Comparison of ENCODE assay signal across 19 cellular contexts in the genomic region with DNA sequence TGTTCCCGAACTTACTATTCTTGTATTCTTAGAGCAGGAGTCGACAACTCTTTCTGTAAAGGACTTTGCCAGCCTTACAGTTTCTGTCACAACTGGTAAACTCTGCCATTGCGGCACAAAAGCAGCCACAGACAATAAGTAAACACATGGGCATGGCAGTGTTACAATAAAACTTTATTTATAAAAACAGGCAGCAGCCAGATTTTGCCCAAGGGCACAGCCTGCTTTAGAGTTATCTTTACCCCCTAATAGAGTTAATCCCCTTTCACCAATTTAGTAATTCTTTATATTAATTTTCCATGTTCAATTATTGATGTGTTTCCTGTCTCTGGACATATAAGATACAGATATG. TPM values are rescaled to one million over a fixed set of nuclear protein-coding genes. Genes with fewer than 3 reads are reported as not detected.
A peak's percentile ranks its signal among the peaks of the same experiment; 100 is the strongest.
DNase-seq lines count a peak whose midpoint lies in the region; ATAC-seq, FAIRE-seq and TF ChIP-seq lines count a peak whose summit lies in the region.
"Had no signal": no experiment of that assay in that cellular context is flagged by ENCODE, and none has a peak within 500 bp of the region (broad histone marks: within the 10 kb centered on the region; RNA-seq: fewer than 3 reads in every experiment).

No MANE protein-coding gene starts in this region.

- H2AK5ac ChIP-seq in trophoblast cell (ENCODE audit: low read length), result no peak overlapping the region

- in situ Hi-C loops in HepG2 (cut with HindIII; ENCODE audit: extremely low pct_ligation_motif_present, low pct_unique_long_range_greater_than_20kb), result no loop called here
- in situ Hi-C loops in K562 (cut with MboI), result no loop called here

- no peak overlapping the region for H2BK120ac ChIP-seq in trophoblast cell (ENCODE audit: insufficient read depth, low read length, poor library complexity)

- H3K4me2 ChIP-seq in HepG2 (ENCODE audit: low read depth, low read length) (no peak overlapping the region), K562 (ENCODE audit: insufficient read depth, low read length) (no peak overlapping the region), trophoblast cell (ENCODE audit: low read length) (no peak overlapping the region)
- H3K4me2 ChIP-seq: BLaER1 had no signal

- H3K23ac ChIP-seq in trophoblast cell (ENCODE audit: low read length), result no peak overlapping the region

- TF ChIP-seq RAD21 in HepG2 (CRISPR knock-in tag; IDR thresholded peaks at IDR 0.05), result no peak
- no peak for TF ChIP-seq RAD21 in K562 (CRISPR knock-in tag; conservative IDR thresholded peaks at IDR 0.05 in 1 of 2, IDR thresholded peaks at IDR 0.05 in 1 of 2)

- H3K4me3 Mint-ChIP-seq in stimulated activated effector memory CD8-positive, alpha-beta T cell treated with anti-CD3 and anti-CD28 coated beads, Interleukin-12 subunit alpha, Interleukin-12 subunit beta, amount 100 ng/mL, for 72 hours, result no peak overlapping the region
- H3K4me3 Mint-ChIP-seq: CD14-positive monocyte; CD8-positive, alpha-beta T cell had no signal

- TF ChIP-seq CTCF in HepG2 (CRISPR knock-in tag; IDR thresholded peaks at IDR 0.05) (no peak), right lobe of liver (IDR thresholded peaks at IDR 0.05) (no peak), K562 (IDR thresholded peaks at IDR 0.05 in 2 of 3, conservative IDR thresholded peaks at IDR 0.05 in 1 of 3; ENCODE audit: insufficient read depth in 2 of 3, low read depth in 1 of 3, low read length in 3 of 3) (no peak)

- peak overlapping the region; percentile 16 for H3K4ac ChIP-seq in trophoblast cell (ENCODE audit: low read depth, low read length)

- H3K4me1 ChIP-seq in HepG2 (ENCODE audit: insufficient read depth, low read length) (peaks cover 5% of the 10 kb centered on the region; the same call in 1 of the 2 replicates), right lobe of liver (peaks cover 0 to 6% (median 0%) of the 10 kb centered on the region in 4 donors), K562 (replicated peaks in 1 of 2; ENCODE audit: control insufficient read depth in 2 of 2, insufficient read depth in 2 of 2, low read length in 2 of 2) (peaks cover 7 to 17% of the 10 kb centered on the region in 2 experiments; a peak in 4 of 5 replicates), trophoblast cell (ENCODE audit: control insufficient read depth in 1 of 2, insufficient read depth in 2 of 2, low read length in 2 of 2) (peaks cover 22 to 33% of the 10 kb centered on the region in 2 experiments)
- H3K4me1 ChIP-seq: HAP-1 had no signal

- no peak overlapping the region for H4K12ac ChIP-seq in trophoblast cell (ENCODE audit: low read depth, low read length)

- H2AFZ ChIP-seq in HepG2 (ENCODE audit: low read length), result no peak overlapping the region
- no peak overlapping the region for H2AFZ ChIP-seq in K562 (ENCODE audit: low read depth, low read length)
- H2AFZ ChIP-seq in trophoblast cell (ENCODE audit: insufficient read depth, low read length, poor library complexity), result no peak overlapping the region
- H2AFZ ChIP-seq: GM23248 had no signal

- H3K79me1 ChIP-seq in trophoblast cell (ENCODE audit: low read length), result peaks cover 12% of the 10 kb centered on the region

- POLR2A ChIA-PET in HepG2 (lab: Yijun Ruan, JAX) (no interaction called here), K562 (lab: Yijun Ruan, JAX) (no interaction called here)

- no peaks in the 10 kb centered on the region for H3K9me3 Mint-ChIP-seq in stimulated activated effector memory CD8-positive, alpha-beta T cell treated with anti-CD3 and anti-CD28 coated beads, Interleukin-12 subunit alpha, Interleukin-12 subunit beta, amount 100 ng/mL, for 72 hours
- H3K9me3 Mint-ChIP-seq: CD14-positive monocyte; CD8-positive, alpha-beta T cell had no signal

- WGBS in HepG2 (ENCODE audit: low lambda C conversion rate), result 57% methylated on average over 3 of the region's 3 CpGs
- WGBS in right lobe of liver (ENCODE audit: insufficient coverage, low coverage, low lambda C conversion rate, missing lambda C conversion rate), result 100% methylated on average over 2 of the region's 3 CpGs
- WGBS in K562 (ENCODE audit: insufficient coverage, low coverage, missing lambda C conversion rate), result 69% methylated on average over 2 of the region's 3 CpGs
- WGBS in trophoblast cell (ENCODE audit: extremely low coverage, insufficient coverage, insufficient read length), result no CpG with 5 or more reads among the region's 3 CpGs

- TF ChIP-seq EP300 in HepG2 (IDR thresholded peaks at IDR 0.05; ENCODE audit: low read depth in 2 of 2, low read length in 2 of 2) (no peak), HepG2 (CRISPR knock-in tag; IDR thresholded peaks at IDR 0.05; ENCODE audit: borderline replicate concordance) (no peak), K562 (IDR thresholded peaks at IDR 0.05; ENCODE audit: low read length) (no peak)

- peaks cover 8% of the 10 kb centered on the region for H3K36me3 Mint-ChIP-seq in stimulated activated effector memory CD8-positive, alpha-beta T cell treated with anti-CD3 and anti-CD28 coated beads, Interleukin-12 subunit alpha, Interleukin-12 subunit beta, amount 100 ng/mL, for 72 hours
- H3K36me3 Mint-ChIP-seq: CD14-positive monocyte had no signal

- no peak overlapping the region for H4K8ac ChIP-seq in trophoblast cell (ENCODE audit: low read depth, low read length)

- H3K14ac ChIP-seq in trophoblast cell (ENCODE audit: low read length), result no peak overlapping the region

- no peak for TF ChIP-seq POLR2A in HepG2 (IDR thresholded peaks at IDR 0.05; ENCODE audit: insufficient read depth in 1 of 2, low read depth in 2 of 2, low read length in 2 of 2)
- no peak for TF ChIP-seq POLR2A in right lobe of liver (IDR thresholded peaks at IDR 0.05)
- no peak for TF ChIP-seq POLR2A in K562 (conservative IDR thresholded peaks at IDR 0.05)

- H3K36me3 ChIP-seq in HepG2 (replicated peaks in 1 of 2; ENCODE audit: control insufficient read depth in 1 of 2, insufficient read depth in 2 of 2, low read length in 2 of 2) (no peaks in the 10 kb centered on the region), right lobe of liver (no peaks in the 10 kb centered on the region), K562 (ENCODE audit: control insufficient read depth, insufficient read depth, low read length) (no peaks in the 10 kb centered on the region), trophoblast cell (ENCODE audit: control insufficient read depth in 1 of 2, insufficient read depth in 2 of 2, low read length in 2 of 2) (peaks cover 5% of the 10 kb centered on the region in 2 experiments)
- H3K36me3 ChIP-seq: BLaER1, HAP-1 had no signal

- peaks cover 13% of the 10 kb centered on the region for H3K4me1 Mint-ChIP-seq in stimulated activated effector memory CD8-positive, alpha-beta T cell treated with anti-CD3 and anti-CD28 coated beads, Interleukin-12 subunit alpha, Interleukin-12 subunit beta, amount 100 ng/mL, for 72 hours
- H3K4me1 Mint-ChIP-seq: CD14-positive monocyte had no signal

- H3K79me2 ChIP-seq in HepG2 (ENCODE audit: insufficient read depth, low read length), result no peaks in the 10 kb centered on the region
- H3K79me2 ChIP-seq in K562 (ENCODE audit: control insufficient read depth, insufficient read depth, low read length), result 0 out of 3 replicates have a peak, but pooled peaks cover 3% of the 10 kb centered on the region
- peaks cover 3% of the 10 kb centered on the region for H3K79me2 ChIP-seq in trophoblast cell (ENCODE audit: control insufficient read depth, insufficient read depth, low read length, poor library complexity)

- no peak for ATAC-seq in HepG2
- no peak for ATAC-seq in right lobe of liver
- ATAC-seq in K562, result no peak
- ATAC-seq in stimulated activated effector memory CD8-positive, alpha-beta T cell treated with anti-CD3 and anti-CD28 coated beads, Interleukin-12 subunit alpha, Interleukin-12 subunit beta, amount 100 ng/mL, for 72 hours, result no peak
- ATAC-seq in GM18519 (IDR thresholded peaks at IDR 0.05; ENCODE audit: low FRiP score, unreplicated experiment), result no peak
- ATAC-seq: CD8-positive, alpha-beta T cell had no signal

- no peak overlapping the region for H2BK5ac ChIP-seq in trophoblast cell (ENCODE audit: low read depth, low read length, poor library complexity)

- H3K9me1 ChIP-seq in K562 (ENCODE audit: control insufficient read depth, insufficient read depth, low read length), result no peaks in the 10 kb centered on the region

- BruUV-seq in HepG2 (replicated peaks; lab: Mats Ljungman, UMichigan) (no TSS peak), K562 (replicated peaks; lab: Mats Ljungman, UMichigan) (no TSS peak)

- no peak overlapping the region for H3K18ac ChIP-seq in trophoblast cell (ENCODE audit: low read length)

- peak overlapping the region; percentile 73 for H3K27ac Mint-ChIP-seq in stimulated activated effector memory CD8-positive, alpha-beta T cell treated with anti-CD3 and anti-CD28 coated beads, Interleukin-12 subunit alpha, Interleukin-12 subunit beta, amount 100 ng/mL, for 72 hours
- H3K27ac Mint-ChIP-seq: CD14-positive monocyte; CD8-positive, alpha-beta T cell had no signal

- DNase-seq in HepG2 (ENCODE audit: low spot score) (no peak), right lobe of liver (no peak), K562 (ENCODE audit: extremely low read depth in 1 of 4, low spot score in 3 of 4) (no peak), trophoblast cell (no peak), NCI-H526 treated with DMSO at 0.1 percent for 48 hours (lab: John Stamatoyannopoulos, UW) (no peak), mesenteric fat pad (ENCODE audit: low spot score) (no peak)
- no peak for DNase-seq in stimulated activated effector memory CD8-positive, alpha-beta T cell treated with anti-CD3 and anti-CD28 coated beads, Interleukin-12 subunit alpha, Interleukin-12 subunit beta, amount 100 ng/mL, for 72 hours (ENCODE audit: low spot score in 2 of 2)
- DNase-seq: 8988T; Calu3; CD8-positive, alpha-beta T cell; EL; GM23248; IMR-90 had no signal

- no peak overlapping the region for H3K27ac ChIP-seq in HepG2 (ENCODE audit: extremely low read length, insufficient read depth, low read length)
- H3K27ac ChIP-seq in right lobe of liver, result no peak overlapping the region
- H3K27ac ChIP-seq in K562 (ENCODE audit: extremely low read depth, low read depth, low read length), result no peak overlapping the region
- no peak overlapping the region for H3K27ac ChIP-seq in trophoblast cell (ENCODE audit: low read depth, low read length)
- H3K27ac ChIP-seq: BLaER1, GM23248, HL-60 had no signal

- no peak overlapping the region for H2BK12ac ChIP-seq in trophoblast cell (ENCODE audit: low read length)

- no peak overlapping the region for H3K4me3 ChIP-seq in HepG2 (replicated peaks in 1 of 3; ENCODE audit: insufficient read depth in 1 of 3, low read depth in 2 of 3, low read length in 3 of 3)
- no peak overlapping the region for H3K4me3 ChIP-seq in right lobe of liver
- H3K4me3 ChIP-seq in K562, result no peak overlapping the region
- no peak overlapping the region for H3K4me3 ChIP-seq in trophoblast cell (ENCODE audit: low read depth, low read length)
- H3K4me3 ChIP-seq: BLaER1, GM23248, HAP-1 had no signal

- no peaks in the 10 kb centered on the region for H4K20me1 ChIP-seq in HepG2 (ENCODE audit: insufficient read depth, low read length)
- no peaks in the 10 kb centered on the region for H4K20me1 ChIP-seq in K562 (replicated peaks; ENCODE audit: control insufficient read depth, insufficient read depth, low read length)
- H4K20me1 ChIP-seq: BLaER1 had no signal

- CTCF ChIA-PET in HepG2 (lab: Yijun Ruan, JAX; ENCODE audit: low intra/inter-chr PET ratio, low total read pairs), result no interaction called here
- CTCF ChIA-PET in K562 (lab: Yijun Ruan, JAX; ENCODE audit: low intra/inter-chr PET ratio), result no interaction called here

- intact Hi-C loops in HepG2 (cut with micrococcal nuclease; ENCODE audit: unreplicated experiment), result no loop called here
- intact Hi-C loops in right lobe of liver (cut with DNase I), result no loop called here
- intact Hi-C loops in K562 (cut with micrococcal nuclease), result no loop called here

- no peak overlapping the region for H4K91ac ChIP-seq in trophoblast cell (ENCODE audit: low read depth, low read length)

- H3K9me3 ChIP-seq in HepG2 (ENCODE audit: low read length), result no peaks in the 10 kb centered on the region
- H3K9me3 ChIP-seq in right lobe of liver, result no peaks in the 10 kb centered on the region
- no peaks in the 10 kb centered on the region for H3K9me3 ChIP-seq in K562 (replicated peaks; ENCODE audit: control insufficient read depth, insufficient read depth, low read depth, low read length)
- no peaks in the 10 kb centered on the region for H3K9me3 ChIP-seq in trophoblast cell (ENCODE audit: insufficient read depth, low read depth, low read length)
- H3K9me3 ChIP-seq: BLaER1, HAP-1 had no signal

- FAIRE-seq in HepG2 (lab: Jason Lieb, UNC) (no peak), K562 (lab: Jason Lieb, UNC) (no peak)
- FAIRE-seq: GM12891 had no signal

- H3K27me3 ChIP-seq in HepG2 (ENCODE audit: control insufficient read depth in 1 of 2, insufficient read depth in 2 of 2, low read length in 2 of 2) (no peaks in the 10 kb centered on the region), right lobe of liver (no peaks in the 10 kb centered on the region), K562 (ENCODE audit: control insufficient read depth in 2 of 2, insufficient read depth in 2 of 2, low read length in 2 of 2) (no peaks in the 10 kb centered on the region), trophoblast cell (ENCODE audit: insufficient read depth, low read length) (no peaks in the 10 kb centered on the region)
- H3K27me3 ChIP-seq: BLaER1 had no signal

- H3K9ac ChIP-seq in HepG2 (ENCODE audit: insufficient read depth, low read depth, low read length), result no peak overlapping the region
- H3K9ac ChIP-seq in K562 (ENCODE audit: insufficient read depth in 1 of 2, low read depth in 2 of 2, low read length in 2 of 2), result no peak overlapping the region
- no peak overlapping the region for H3K9ac ChIP-seq in trophoblast cell (ENCODE audit: low read length)
- H3K9ac ChIP-seq: BLaER1, GM23248 had no signal

RNA-seq across cellular contexts. Expression of gene DOCK9, which starts 19.4 kb away (rescaled TPM):
- total RNA-seq in HepG2 (2016; rRNA removed; fragmentation: Illumina TruSeq; extraction: Trizol) (0.97 and 2.0 TPM in 2 replicates), right lobe of liver (10 to 100 TPM; 16.5 to 24.3 (median 18.1) TPM), K562 (2014; rRNA removed) (10.4 and 12.9 TPM in 2 replicates), K562 (2014; rRNA removed; fragmentation: Illumina TruSeq; extraction: Trizol) (16.7 and 18.1 TPM in 2 replicates), K562 (2015; rRNA removed; fragmentation: Illumina TruSeq; extraction: Trizol) (18.3 and 20.9 TPM in 2 replicates), K562 (2021) (19.2 and 24.8 TPM in 2 replicates), mesenteric fat pad (127 TPM)
- total RNA-seq in HepG2 (2016; cell fraction: cytosol; rRNA removed; fragmentation: Illumina TruSeq; extraction: Trizol; ENCODE audit: low read depth), result 0.10 and 0.62 TPM in 2 replicates
- total RNA-seq in HepG2 (2016; cell fraction: insoluble cytoplasmic fraction; rRNA removed; fragmentation: Illumina TruSeq; extraction: Trizol), result 1.1 and 1.3 TPM in 2 replicates
- 0.31 and 0.65 TPM in 2 replicates for total RNA-seq in HepG2 (2016; cell fraction: membrane; rRNA removed; fragmentation: Illumina TruSeq; extraction: Trizol)
- 1.1 and 1.3 TPM in 2 replicates for total RNA-seq in HepG2 (2016; cell fraction: nucleus; rRNA removed; fragmentation: Illumina TruSeq; extraction: Trizol)
- polyA plus RNA-seq in HepG2 (2011; rRNA removed) (0.44 and 1.8 TPM in 2 replicates), K562 (2011; rRNA removed) (18.5 and 25.3 TPM in 2 replicates), K562 (2014; fragmentation: Illumina TruSeq; extraction: Trizol) (20.9 and 21.2 TPM in 2 replicates), K562 (2014; fragmentation: Nextera tagmentation; extraction: Ambion mirVana) (1 to 10 TPM; 3.5 to 5.1 TPM), K562 (2014; rRNA removed) (12.4 and 18.3 TPM in 2 replicates)
- polyA plus RNA-seq in HepG2 (2011; cell fraction: cytosol; rRNA removed), result 0.90 and 0.91 TPM in 2 replicates
- polyA plus RNA-seq in HepG2 (2011; cell fraction: nucleus; rRNA removed), result 1.1 and 1.4 TPM in 2 replicates
- 1.4 and 2.1 TPM in 2 replicates for polyA plus RNA-seq in HepG2 (2012)
- 0.03 and 0.12 TPM in 2 replicates for polyA plus RNA-seq in HepG2 (2016; cell fraction: cytosol; fragmentation: Illumina TruSeq; extraction: Trizol; ENCODE audit: low read depth)
- polyA plus RNA-seq in HepG2 (2016; cell fraction: insoluble cytoplasmic fraction; fragmentation: Illumina TruSeq; extraction: Trizol; ENCODE audit: low read depth), result 0.71 and 1.6 TPM in 2 replicates
- 0.06 and 0.08 TPM in 2 replicates for polyA plus RNA-seq in HepG2 (2016; cell fraction: membrane; fragmentation: Illumina TruSeq; extraction: Trizol; ENCODE audit: low read depth)
- 1.8 and 4.8 TPM in 2 replicates for polyA plus RNA-seq in HepG2 (2016; cell fraction: nucleus; fragmentation: Illumina TruSeq; extraction: Trizol; ENCODE audit: insufficient read depth, low read depth)
- 2.7 and 35.6 TPM in 2 replicates for polyA minus RNA-seq in HepG2 (2011; rRNA and poly(A)+ RNA removed; ENCODE audit: low replicate concordance)
- 1.1 and 1.3 TPM in 2 replicates for polyA minus RNA-seq in HepG2 (2011; cell fraction: cytosol; rRNA and poly(A)+ RNA removed)
- 2.4 and 5.8 TPM in 2 replicates for polyA minus RNA-seq in HepG2 (2011; cell fraction: nucleus; rRNA and poly(A)+ RNA removed)
- 36.2 and 116 TPM in 2 replicates for total RNA-seq in K562 (2011; cell fraction: chromatin; rRNA removed; ENCODE audit: low replicate concordance)
- total RNA-seq in K562 (2011; cell fraction: nucleolus; rRNA removed), result 22.8 and 26.2 TPM in 2 replicates
- 35.1 and 50.0 TPM in 2 replicates for total RNA-seq in K562 (2011; cell fraction: nucleoplasm; rRNA removed)
- polyA plus RNA-seq in K562 (2011; cell fraction: cytosol; rRNA removed), result 11.6 and 20.0 TPM in 2 replicates
- 28.1 and 44.6 TPM in 2 replicates for polyA plus RNA-seq in K562 (2011; cell fraction: nucleus; rRNA removed)
- polyA plus RNA-seq in K562 (2012), result 15.8 and 18.9 TPM in 2 replicates
- polyA minus RNA-seq in K562 (2011; rRNA and poly(A)+ RNA removed), result 33.3 and 52.3 TPM in 2 replicates
- polyA minus RNA-seq in K562 (2011; cell fraction: cytosol; rRNA and poly(A)+ RNA removed), result 15.1 and 22.1 TPM in 2 replicates
- 43.5 and 43.9 TPM in 2 replicates for polyA minus RNA-seq in K562 (2011; cell fraction: nucleus; rRNA and poly(A)+ RNA removed)
- polyA plus RNA-seq in trophoblast cell (2013), result 135 and 138 TPM in 2 replicates
- polyA plus RNA-seq: CD14-positive monocyte had no signal
